8 cellular contexts compared by ENCODE assay signal in genomic region chr11:95556342-95557151, GRCh38.
DNase-seq lines count a peak whose midpoint lies in the region; ATAC-seq lines count a peak whose summit lies in the region.

No MANE protein-coding gene starts in this region.

- DNase-seq in AG08396 (ENCODE audit: low spot score), result peak; percentile 26
- DNase-seq in astrocyte of the hippocampus (ENCODE audit: low read depth, low spot score), result peak; percentile 42
- peak; percentile 49 for DNase-seq in stimulated activated CD4-positive, alpha-beta T cell treated with anti-CD3 and anti-CD28 coated beads, Interleukin-4, amount 100 ng/mL, for 24 hours
- no peak for DNase-seq in effector memory CD8-positive, alpha-beta T cell
- no peak for DNase-seq in left lobe of liver (ENCODE audit: low spot score)
- no peak for DNase-seq in T-helper 9 cell

- ATAC-seq in GM19324 (IDR thresholded peaks at IDR 0.05; ENCODE audit: low FRiP score, unreplicated experiment) (peak; percentile 54), HG03159 (IDR thresholded peaks at IDR 0.05; ENCODE audit: unreplicated experiment) (peak; percentile 84), left lobe of liver (no peak)
- ATAC-seq in effector memory CD8-positive, alpha-beta T cell (replicated peaks), result no peak

- no peaks in the 10 kb centered on the region for H3K4me1 Mint-ChIP-seq in effector memory CD8-positive, alpha-beta T cell (ENCODE audit: low read depth in 2 of 2)

- H3K9me3 Mint-ChIP-seq in effector memory CD8-positive, alpha-beta T cell, result no peaks in the 10 kb centered on the region

- H3K36me3 Mint-ChIP-seq in effector memory CD8-positive, alpha-beta T cell (ENCODE audit: insufficient read depth), result no peaks in the 10 kb centered on the region

- H3K27me3 Mint-ChIP-seq in effector memory CD8-positive, alpha-beta T cell, result peaks cover 0 to 11% of the 10 kb centered on the region in 2 donors

- H3K27ac Mint-ChIP-seq in effector memory CD8-positive, alpha-beta T cell, result no peak overlapping the region

- no peak overlapping the region for H3K4me3 Mint-ChIP-seq in effector memory CD8-positive, alpha-beta T cell

Comparison
In these comparisons a context has a peak if more than half of its experiments do, and no peak if none do; other contexts are left out.
1. DNase-seq: peak in AG08396 (single experiment), astrocyte of the hippocampus (single experiment) and stimulated activated CD4-positive, alpha-beta T cell treated with anti-CD3 and anti-CD28 coated beads, Interleukin-4, amount 100 ng/mL, for 24 hours (single experiment); none in effector memory CD8-positive, alpha-beta T cell (0 of 3), left lobe of liver (single experiment) and T-helper 9 cell (single experiment).
2. ATAC-seq: peak in GM19324 (single experiment) and HG03159 (single experiment); none in effector memory CD8-positive, alpha-beta T cell (single experiment) and left lobe of liver (single experiment).